Comparison of ENCODE assay signal across 8 cellular contexts in the genomic region with DNA sequence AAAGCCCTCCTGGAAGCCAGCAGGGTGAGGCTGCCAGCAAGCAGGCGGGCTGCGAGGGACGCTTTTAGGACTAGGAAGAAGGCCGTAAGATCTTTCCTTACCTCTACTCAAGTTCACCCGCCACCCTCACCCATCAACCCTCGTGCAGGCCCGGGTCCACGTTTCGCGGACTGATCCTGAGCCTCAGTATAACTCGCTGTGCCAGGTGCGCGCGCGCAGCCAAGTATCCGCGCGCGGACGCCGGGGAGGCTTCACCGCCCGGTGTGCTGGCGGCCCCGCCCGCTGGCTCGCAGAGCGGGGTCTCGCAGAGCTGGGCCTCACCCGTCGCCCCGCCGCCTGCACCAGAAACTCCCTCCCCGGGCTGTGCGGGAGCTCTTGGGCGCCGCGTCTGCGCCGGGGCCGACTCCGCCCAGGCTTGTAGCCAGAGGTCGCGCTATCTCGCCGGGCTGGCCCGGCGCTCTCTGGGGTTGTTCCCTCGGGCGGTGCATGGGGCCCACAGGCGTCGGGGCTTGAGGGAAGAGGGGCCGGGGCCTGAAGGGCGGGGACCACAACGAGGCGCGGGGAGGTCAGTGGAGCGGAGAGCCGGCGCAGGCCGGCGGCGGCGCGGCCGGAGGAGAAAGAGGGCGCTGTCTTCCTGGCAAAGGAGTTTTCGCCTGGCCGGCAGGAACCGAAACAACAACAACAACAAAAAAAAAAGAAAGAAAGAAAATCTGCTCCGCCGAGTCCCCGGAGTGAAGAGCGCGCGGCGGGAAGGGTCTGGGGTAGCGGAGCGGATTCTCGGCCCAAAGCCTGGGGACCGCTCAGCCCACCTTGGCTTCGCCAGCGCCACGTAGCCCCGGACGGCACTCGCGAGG. TPM values are rescaled to one million over a fixed set of nuclear protein-coding genes. Genes with fewer than 3 reads are reported as not detected.
DNase-seq lines count a peak whose midpoint lies in the region; ATAC-seq and TF ChIP-seq lines count a peak whose summit lies in the region.

No MANE protein-coding gene starts in this region.

- peaks cover 15% of the 10 kb centered on the region for H3K27me3 ChIP-seq in DOHH2 (ENCODE audit: control insufficient read depth, low read length)
- no peaks in the 10 kb centered on the region for H3K27me3 ChIP-seq in brain microvascular endothelial cell (replicated peaks)
- peaks cover 35% of the 10 kb centered on the region for H3K27me3 ChIP-seq in kidney epithelial cell (ENCODE audit: control insufficient read depth, insufficient read depth, low read length)

- H3K4me3 ChIP-seq in DOHH2 (ENCODE audit: low read length): peak overlapping the region; percentile 82
- peak overlapping the region; percentile 78 for H3K4me3 ChIP-seq in brain microvascular endothelial cell (ENCODE audit: low read depth, low read length)
- peak overlapping the region; percentile 73 for H3K4me3 ChIP-seq in kidney epithelial cell (ENCODE audit: low read depth, low read length)

- DNase-seq in NOMO-1 (lab: John Stamatoyannopoulos, UW; ENCODE audit: unreplicated experiment in 2 of 2): peak; percentile 42 to 57
- DNase-seq in brain microvascular endothelial cell: no peak
- no peak for DNase-seq in kidney epithelial cell (ENCODE audit: low read depth)
- no peak for DNase-seq in NCI-H1048 (lab: John Stamatoyannopoulos, UW)

- H3K9me3 ChIP-seq in DOHH2 (ENCODE audit: control insufficient read depth, insufficient read depth, low read length): no peaks in the 10 kb centered on the region

- H3K36me3 Mint-ChIP-seq in stimulated activated naive CD8-positive, alpha-beta T cell treated with anti-CD3 and anti-CD28 coated beads, Interleukin-15, Interleukin-2, amounts not matched to agents 100 ng/mL and 50 ng/mL, for 24 hours (ENCODE audit: low read depth): no peaks in the 10 kb centered on the region

- H3K27me3 Mint-ChIP-seq in stimulated activated naive CD8-positive, alpha-beta T cell treated with anti-CD3 and anti-CD28 coated beads, Interleukin-15, Interleukin-2, amounts not matched to agents 100 ng/mL and 50 ng/mL, for 24 hours: peaks cover 88% of the 10 kb centered on the region

- peaks cover 40% of the 10 kb centered on the region for H3K4me1 ChIP-seq in DOHH2 (ENCODE audit: control insufficient read depth, low read length)

- no peaks in the 10 kb centered on the region for H4K20me1 ChIP-seq in DOHH2 (ENCODE audit: control insufficient read depth, insufficient read depth, low read depth, low read length)

- no peaks in the 10 kb centered on the region for H3K36me3 ChIP-seq in DOHH2 (ENCODE audit: control insufficient read depth, low read length)
- no peaks in the 10 kb centered on the region for H3K36me3 ChIP-seq in brain microvascular endothelial cell (replicated peaks)
- H3K36me3 ChIP-seq in kidney epithelial cell (ENCODE audit: control insufficient read depth, insufficient read depth, low read length): no peaks in the 10 kb centered on the region

- no peaks in the 10 kb centered on the region for H3K79me2 ChIP-seq in DOHH2 (ENCODE audit: control insufficient read depth, low read length)

- H3K9me2 ChIP-seq in DOHH2 (replicated peaks; ENCODE audit: control insufficient read depth, low read length): no peaks in the 10 kb centered on the region

- H3K27ac ChIP-seq in DOHH2 (ENCODE audit: low read depth, low read length): peak overlapping the region; percentile 57
- peak overlapping the region; percentile 61 for H3K27ac ChIP-seq in brain microvascular endothelial cell

- peak overlapping the region; percentile 83 for H3K4me3 Mint-ChIP-seq in stimulated activated naive CD8-positive, alpha-beta T cell treated with anti-CD3 and anti-CD28 coated beads, Interleukin-15, Interleukin-2, amounts not matched to agents 100 ng/mL and 50 ng/mL, for 24 hours

- TF ChIP-seq CTCF in DOHH2 (IDR thresholded peaks at IDR 0.05; ENCODE audit: low read depth, low read length, poor library complexity, severe bottlenecking): peak; percentile 64
- peak; percentile 65 for TF ChIP-seq CTCF in brain microvascular endothelial cell (IDR thresholded peaks at IDR 0.05; ENCODE audit: low read depth, low read length, missing control alignments)
- TF ChIP-seq CTCF in kidney epithelial cell (IDR thresholded peaks at IDR 0.05; ENCODE audit: insufficient read depth, low read length, poor library complexity, severe bottlenecking): peak; percentile 62

- in situ Hi-C loops in brain microvascular endothelial cell (cut with HindIII; ENCODE audit: low pct_ligation_motif_present, low sequenced_read_pairs): no loop called here

- H3K27ac Mint-ChIP-seq in stimulated activated naive CD8-positive, alpha-beta T cell treated with anti-CD3 and anti-CD28 coated beads, Interleukin-15, Interleukin-2, amounts not matched to agents 100 ng/mL and 50 ng/mL, for 24 hours: no peak overlapping the region

- peaks cover 5% of the 10 kb centered on the region; the same call in 1 of the 2 replicates for H3F3A ChIP-seq in DOHH2 (ENCODE audit: control insufficient read depth, insufficient read depth)

- no peaks in the 10 kb centered on the region for H3K9me3 Mint-ChIP-seq in stimulated activated naive CD8-positive, alpha-beta T cell treated with anti-CD3 and anti-CD28 coated beads, Interleukin-15, Interleukin-2, amounts not matched to agents 100 ng/mL and 50 ng/mL, for 24 hours

- peaks cover 51% of the 10 kb centered on the region for H3K4me1 Mint-ChIP-seq in stimulated activated naive CD8-positive, alpha-beta T cell treated with anti-CD3 and anti-CD28 coated beads, Interleukin-15, Interleukin-2, amounts not matched to agents 100 ng/mL and 50 ng/mL, for 24 hours (ENCODE audit: low read depth)

- ATAC-seq in GM19351 (IDR thresholded peaks at IDR 0.05; ENCODE audit: unreplicated experiment) (peak; percentile 78), HG03280 (IDR thresholded peaks at IDR 0.05; ENCODE audit: unreplicated experiment) (peak; percentile 77)

- H3K4me2 ChIP-seq in DOHH2 (ENCODE audit: low read length): peak overlapping the region; percentile 89

RNA-seq across cellular contexts. Expression of a gene that starts 7.7 kb away (rescaled TPM):
- total RNA-seq in kidney epithelial cell: 2.9 and 3.3 TPM in 2 replicates

Comparison
In these comparisons a context has a peak if more than half of its experiments do, and no peak if none do; other contexts are left out.
1. DNase-seq: peak in NOMO-1 (2 of 2); none in brain microvascular endothelial cell (single experiment), kidney epithelial cell (single experiment) and NCI-H1048 (single experiment).
2. Peak in every context shown above with its lines, with median percentiles within 50 percentile points of each other: H3K4me3 ChIP-seq and CTCF ChIP-seq.